ENCODE assay signal across 17 cellular contexts in genomic region chr1:39524171-39524570, GRCh38. TPM values are rescaled to one million over a fixed set of nuclear protein-coding genes. Genes with fewer than 3 reads are reported as not detected.
A peak's percentile ranks its signal among the peaks of the same experiment; 100 is the strongest.
DNase-seq lines count a peak whose midpoint lies in the region; ATAC-seq and TF ChIP-seq lines count a peak whose summit lies in the region.
"Had no signal": no experiment of that assay in that cellular context is flagged by ENCODE, and none has a peak within 500 bp of the region (broad histone marks: within the 10 kb centered on the region; RNA-seq: fewer than 3 reads in every experiment).

No MANE protein-coding gene starts in this region.

- H3K4me3 ChIP-seq in right lobe of liver (no peak overlapping the region), heart left ventricle (no peak overlapping the region)
- H3K4me3 ChIP-seq: A549, GM12878 had no signal

- peaks cover 3% of the 10 kb centered on the region for H3K36me3 Mint-ChIP-seq in activated CD8-positive, alpha-beta memory T cell treated with anti-CD3 and anti-CD28 coated beads, Interleukin-2, amount 10 ng/mL, durations not matched to agents 7 days and 5 days
- H3K36me3 Mint-ChIP-seq in IgD-negative memory B cell, result no peaks in the 10 kb centered on the region
- peaks cover 16% of the 10 kb centered on the region for H3K36me3 Mint-ChIP-seq in effector memory CD8-positive, alpha-beta T cell (ENCODE audit: insufficient read depth)
- H3K36me3 Mint-ChIP-seq in stimulated activated effector memory CD8-positive, alpha-beta T cell treated with anti-CD3 and anti-CD28 coated beads, Interleukin-12 subunit alpha, Interleukin-12 subunit beta, amount 100 ng/mL, for 72 hours, result peaks cover 13% of the 10 kb centered on the region

- peak overlapping the region; percentile 24 for H3K27ac Mint-ChIP-seq in activated CD8-positive, alpha-beta memory T cell treated with anti-CD3 and anti-CD28 coated beads, Interleukin-2, amount 10 ng/mL, durations not matched to agents 7 days and 5 days
- H3K27ac Mint-ChIP-seq in IgD-negative memory B cell, result peak overlapping the region in 2 of 3 donors; percentile 37 to 76
- peak overlapping the region; percentile 38 to 83 for H3K27ac Mint-ChIP-seq in effector memory CD8-positive, alpha-beta T cell
- peak overlapping the region; percentile 93 for H3K27ac Mint-ChIP-seq in stimulated activated effector memory CD8-positive, alpha-beta T cell treated with anti-CD3 and anti-CD28 coated beads, Interleukin-12 subunit alpha, Interleukin-12 subunit beta, amount 100 ng/mL, for 72 hours

- no peaks in the 10 kb centered on the region for H3K27me3 Mint-ChIP-seq in activated CD8-positive, alpha-beta memory T cell treated with anti-CD3 and anti-CD28 coated beads, Interleukin-2, amount 10 ng/mL, durations not matched to agents 7 days and 5 days
- H3K27me3 Mint-ChIP-seq in IgD-negative memory B cell, result no peaks in the 10 kb centered on the region
- no peaks in the 10 kb centered on the region for H3K27me3 Mint-ChIP-seq in effector memory CD8-positive, alpha-beta T cell
- H3K27me3 Mint-ChIP-seq: CD4-positive, CD25-positive, alpha-beta regulatory T cell had no signal

- H3K4me1 ChIP-seq in right lobe of liver, result no peaks in the 10 kb centered on the region
- peaks cover 0 to 10% (median 0%) of the 10 kb centered on the region in 12 donors for H3K4me1 ChIP-seq in heart left ventricle
- H3K4me1 ChIP-seq: A549 had no signal

- TF ChIP-seq CTCF in right lobe of liver (IDR thresholded peaks at IDR 0.05) (no peak), heart left ventricle (IDR thresholded peaks at IDR 0.05) (no peak)

- H3K36me3 ChIP-seq in right lobe of liver (peaks cover 0 to 24% (median 11%) of the 10 kb centered on the region in 4 donors), heart left ventricle (peaks cover 0 to 33% (median 25%) of the 10 kb centered on the region in 9 donors)

- ATAC-seq in activated CD8-positive, alpha-beta memory T cell treated with anti-CD3 and anti-CD28 coated beads, Interleukin-2, amount 10 ng/mL, durations not matched to agents 7 days and 5 days, result no peak
- no peak for ATAC-seq in effector memory CD8-positive, alpha-beta T cell (replicated peaks)
- no peak for ATAC-seq in stimulated activated effector memory CD8-positive, alpha-beta T cell treated with anti-CD3 and anti-CD28 coated beads, Interleukin-12 subunit alpha, Interleukin-12 subunit beta, amount 100 ng/mL, for 72 hours
- ATAC-seq in right lobe of liver (no peak), heart left ventricle (no peak)
- ATAC-seq: A549, GM12878 had no signal

- H3K9me3 ChIP-seq in right lobe of liver (no peaks in the 10 kb centered on the region), heart left ventricle (no peaks in the 10 kb centered on the region)
- H3K9me3 ChIP-seq: A549 had no signal

- no peak overlapping the region for H3K4me3 Mint-ChIP-seq in activated CD8-positive, alpha-beta memory T cell treated with anti-CD3 and anti-CD28 coated beads, Interleukin-2, amount 10 ng/mL, durations not matched to agents 7 days and 5 days
- peak overlapping the region in 1 of 4 donors; percentile 90 for H3K4me3 Mint-ChIP-seq in IgD-negative memory B cell
- no peak overlapping the region for H3K4me3 Mint-ChIP-seq in effector memory CD8-positive, alpha-beta T cell
- H3K4me3 Mint-ChIP-seq in stimulated activated effector memory CD8-positive, alpha-beta T cell treated with anti-CD3 and anti-CD28 coated beads, Interleukin-12 subunit alpha, Interleukin-12 subunit beta, amount 100 ng/mL, for 72 hours, result peak overlapping the region; percentile 26
- H3K4me3 Mint-ChIP-seq: CD4-positive, CD25-positive, alpha-beta regulatory T cell had no signal

- peaks cover 19% of the 10 kb centered on the region for H3K4me1 Mint-ChIP-seq in activated CD8-positive, alpha-beta memory T cell treated with anti-CD3 and anti-CD28 coated beads, Interleukin-2, amount 10 ng/mL, durations not matched to agents 7 days and 5 days
- peaks cover 16 to 23% (median 20%) of the 10 kb centered on the region in 3 donors for H3K4me1 Mint-ChIP-seq in IgD-negative memory B cell
- peaks cover 14 to 22% of the 10 kb centered on the region in 2 donors for H3K4me1 Mint-ChIP-seq in effector memory CD8-positive, alpha-beta T cell (ENCODE audit: low read depth in 2 of 2)
- H3K4me1 Mint-ChIP-seq in stimulated activated effector memory CD8-positive, alpha-beta T cell treated with anti-CD3 and anti-CD28 coated beads, Interleukin-12 subunit alpha, Interleukin-12 subunit beta, amount 100 ng/mL, for 72 hours, result peaks cover 28% of the 10 kb centered on the region
- H3K4me1 Mint-ChIP-seq: CD4-positive, CD25-positive, alpha-beta regulatory T cell had no signal

- CTCF ChIA-PET in activated CD8-positive, alpha-beta memory T cell treated with anti-CD3 and anti-CD28 coated beads, Interleukin-2, amount 10 ng/mL, durations not matched to agents 7 days and 5 days (lab: Charles Lee), result interaction anchor here (1.0 kb wide), 1 partner anchor 14 kb away, joined by 3 read pairs; no protein-coding TSS in a partner anchor

- TF ChIP-seq POLR2A in right lobe of liver (IDR thresholded peaks at IDR 0.05), result no peak
- TF ChIP-seq POLR2A in heart left ventricle (IDR thresholded peaks at IDR 0.05), result no peak

- no peak overlapping the region for H3K27ac ChIP-seq in right lobe of liver
- no peak overlapping the region for H3K27ac ChIP-seq in heart left ventricle
- H3K27ac ChIP-seq: A549 had no signal

- no CpG with 5 or more reads among the region's 6 CpGs for WGBS in right lobe of liver (ENCODE audit: insufficient coverage, low coverage, low lambda C conversion rate, missing lambda C conversion rate)
- 65 to 79% (median 67%) methylated on average over 4 to 6 of the region's 6 CpGs for WGBS in heart left ventricle, 4 donors

- DNase-seq in activated CD8-positive, alpha-beta memory T cell treated with anti-CD3 and anti-CD28 coated beads, Interleukin-2, amount 10 ng/mL, durations not matched to agents 7 days and 5 days, result no peak
- DNase-seq in activated CD8-positive, alpha-beta memory T cell treated with anti-CD3 and anti-CD28 coated beads for 24 hours, result no peak
- no peak for DNase-seq in effector memory CD8-positive, alpha-beta T cell
- DNase-seq in stimulated activated effector memory CD8-positive, alpha-beta T cell treated with anti-CD3 and anti-CD28 coated beads, Interleukin-12 subunit alpha, Interleukin-12 subunit beta, amount 100 ng/mL, for 72 hours (ENCODE audit: low spot score in 2 of 2), result no peak
- DNase-seq in right lobe of liver, result no peak
- no peak for DNase-seq in heart left ventricle
- DNase-seq: Calu3; CD4-positive, CD25-positive, alpha-beta regulatory T cell; HCEC 1CT; NCI-H146; NCI-H2081 treated with DMSO at 0.1 percent for 48 hours; NCI-H524 treated with DMSO at 0.1 percent for 48 hours; OCI-M1; RPMI8226 had no signal

- no peaks in the 10 kb centered on the region for H3K27me3 ChIP-seq in right lobe of liver
- no peaks in the 10 kb centered on the region for H3K27me3 ChIP-seq in heart left ventricle

- intact Hi-C loops in right lobe of liver (cut with DNase I) (no loop called here), heart left ventricle (cut with DNase I) (no loop called here)

- H3K9me3 Mint-ChIP-seq in activated CD8-positive, alpha-beta memory T cell treated with anti-CD3 and anti-CD28 coated beads, Interleukin-2, amount 10 ng/mL, durations not matched to agents 7 days and 5 days (ENCODE audit: low read depth), result no peaks in the 10 kb centered on the region
- no peaks in the 10 kb centered on the region for H3K9me3 Mint-ChIP-seq in IgD-negative memory B cell
- no peaks in the 10 kb centered on the region for H3K9me3 Mint-ChIP-seq in effector memory CD8-positive, alpha-beta T cell
- H3K9me3 Mint-ChIP-seq in stimulated activated effector memory CD8-positive, alpha-beta T cell treated with anti-CD3 and anti-CD28 coated beads, Interleukin-12 subunit alpha, Interleukin-12 subunit beta, amount 100 ng/mL, for 72 hours, result no peaks in the 10 kb centered on the region
- H3K9me3 Mint-ChIP-seq: CD4-positive, CD25-positive, alpha-beta regulatory T cell had no signal

RNA-seq across cellular contexts. Expression of gene BMP8A, which starts 32.7 kb away (rescaled TPM):
- not detected for total RNA-seq in activated CD8-positive, alpha-beta memory T cell treated with anti-CD3 and anti-CD28 coated beads, Interleukin-2, amount 10 ng/mL, durations not matched to agents 7 days and 5 days
- polyA plus RNA-seq in IgD-negative memory B cell, result 0.21 TPM
- under 1 TPM in 2 of 6 experiments, not detected in 4; 0.18 to 0.80 TPM for total RNA-seq in right lobe of liver
- 1 to 10 TPM in 3 of 9 donors, under 1 TPM in 5, not detected in 1; 0.22 to 2.4 (median 0.78) TPM for total RNA-seq in heart left ventricle
- under 1 TPM in 1 of 2 donors, not detected in 1; 0.43 TPM for polyA plus RNA-seq in heart left ventricle
- total RNA-seq: GM12878 had no signal
- polyA plus RNA-seq: CD4-positive, CD25-positive, alpha-beta regulatory T cell; GM12878 had no signal

RNA-seq across cellular contexts. Expression of gene PABPC4, which starts 52.4 kb away (rescaled TPM):
- total RNA-seq in activated CD8-positive, alpha-beta memory T cell treated with anti-CD3 and anti-CD28 coated beads, Interleukin-2, amount 10 ng/mL, durations not matched to agents 7 days and 5 days, result 100 to 1,000 TPM; 183 to 211 TPM
- polyA plus RNA-seq in IgD-negative memory B cell, result 29.2 TPM
- 100 to 1,000 TPM in 2 of 6 experiments, 10 to 100 TPM in 4; 89.8 to 155 (median 99.1) TPM for total RNA-seq in right lobe of liver
- total RNA-seq in heart left ventricle, result 100 to 1,000 TPM; 193 to 283 (median 236) TPM
- polyA plus RNA-seq in heart left ventricle, result 100 to 1,000 TPM; 146 to 190 TPM

Comparison
In these comparisons a context has a peak if more than half of its experiments do, and no peak if none do; other contexts are left out.
1. H3K27ac Mint-ChIP-seq: peak in every context shown above with its lines; median percentile 93 in stimulated activated effector memory CD8-positive, alpha-beta T cell treated with anti-CD3 and anti-CD28 coated beads, Interleukin-12 subunit alpha, Interleukin-12 subunit beta, amount 100 ng/mL, for 72 hours; 60 in effector memory CD8-positive, alpha-beta T cell; 56 in IgD-negative memory B cell; 24 in activated CD8-positive, alpha-beta memory T cell treated with anti-CD3 and anti-CD28 coated beads, Interleukin-2, amount 10 ng/mL, durations not matched to agents 7 days and 5 days.